ENCODE assay signal across 22 cellular contexts in the genomic region with DNA sequence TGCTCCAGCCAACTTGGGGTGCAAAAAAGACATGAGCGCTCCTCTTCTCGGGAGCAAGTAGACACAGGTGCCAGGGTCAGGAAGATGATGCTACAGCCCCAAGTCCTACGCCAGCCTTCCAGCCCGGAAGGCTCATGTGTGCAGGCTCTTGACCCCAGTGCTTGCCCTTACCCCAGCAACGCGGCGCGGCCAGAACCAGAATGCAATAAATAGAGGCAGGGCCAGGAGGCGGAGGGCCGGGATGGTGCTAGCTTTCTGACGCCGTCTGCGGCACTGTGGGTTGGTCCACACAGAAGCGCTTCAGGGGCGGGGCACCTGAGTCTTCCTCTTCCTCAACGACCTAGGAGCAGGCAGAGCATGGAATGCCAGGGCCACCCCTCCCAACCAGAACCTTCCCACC.
"Had no signal": no experiment of that assay in that cellular context is flagged by ENCODE, and none has a peak within 500 bp of the region (broad histone marks: within the 10 kb centered on the region; RNA-seq: fewer than 3 reads in every experiment).

No MANE protein-coding gene starts in this region.

- H3K4me1 Mint-ChIP-seq: activated CD4-positive, alpha-beta T cell treated with anti-CD3 and anti-CD28 coated beads for 36 hours; activated naive CD8-positive, alpha-beta T cell treated with anti-CD3 and anti-CD28 coated beads for 36 hours; T-cell had no signal

- H3K4me1 ChIP-seq: breast epithelium had no signal

- H3K27me3 Mint-ChIP-seq: activated CD4-positive, alpha-beta T cell treated with anti-CD3 and anti-CD28 coated beads for 36 hours; activated CD8-positive, alpha-beta T cell treated with anti-CD3 and anti-CD28 coated beads for 36 hours; activated naive CD8-positive, alpha-beta T cell treated with anti-CD3 and anti-CD28 coated beads for 36 hours; T-cell had no signal

- H3K27ac Mint-ChIP-seq: activated CD8-positive, alpha-beta T cell treated with anti-CD3 and anti-CD28 coated beads for 36 hours; activated naive CD8-positive, alpha-beta T cell treated with anti-CD3 and anti-CD28 coated beads for 36 hours; activated T-helper 1 cell treated with anti-CD3 and anti-CD28 coated beads, Interleukin-12 subunit alpha, Interleukin-12 subunit beta, Interleukin-2, Interleukin-4 antibody, amounts not matched to agents 30 ng/mL and 10 ng/mL and 1 ng/mL, durations not matched to agents 14 hours and 24 hours and 36 hours; T-cell had no signal

- H3K4me3 Mint-ChIP-seq: activated CD4-positive, alpha-beta T cell treated with anti-CD3 and anti-CD28 coated beads for 36 hours; activated CD8-positive, alpha-beta T cell treated with anti-CD3 and anti-CD28 coated beads for 36 hours; activated naive CD8-positive, alpha-beta T cell treated with anti-CD3 and anti-CD28 coated beads for 36 hours; activated T-helper 1 cell treated with anti-CD3 and anti-CD28 coated beads, Interleukin-12 subunit alpha, Interleukin-12 subunit beta, Interleukin-2, Interleukin-4 antibody, amounts not matched to agents 30 ng/mL and 10 ng/mL and 1 ng/mL, durations not matched to agents 14 hours and 24 hours and 36 hours; T-cell had no signal

- ATAC-seq: activated CD4-positive, alpha-beta T cell treated with anti-CD3 and anti-CD28 coated beads for 36 hours; activated CD8-positive, alpha-beta T cell treated with anti-CD3 and anti-CD28 coated beads for 36 hours; Right ventricle myocardium inferior; T-cell had no signal

- DNase-seq: activated CD4-positive, alpha-beta T cell treated with anti-CD3 and anti-CD28 coated beads for 36 hours; activated CD8-positive, alpha-beta memory T cell treated with anti-CD3 and anti-CD28 coated beads, Interleukin-2, amount 50 U/mL, for 4 hours; activated CD8-positive, alpha-beta T cell treated with anti-CD3 and anti-CD28 coated beads for 36 hours; activated effector memory CD4-positive, alpha-beta T cell treated with anti-CD3 and anti-CD28 coated beads, Interleukin-2, amount 50 U/mL, for 16 hours; activated naive CD4-positive, alpha-beta T cell treated with Interleukin-2 at 50 U/mL for 16 hours; activated naive CD8-positive, alpha-beta T cell treated with anti-CD3 and anti-CD28 coated beads for 36 hours; central memory CD4-positive, alpha-beta T cell; Karpas-422; MM.1S; NCI-H1105; NCI-H1436; NCI-H1694 treated with DMSO at 0.1 percent for 48 hours; NCI-H2081 treated with DMSO at 0.1 percent for 48 hours; NCI-H446; NCI-H524 treated with DMSO at 0.1 percent for 48 hours; NCI-H748 treated with DMSO at 0.1 percent for 48 hours; T-cell had no signal

- H3K9me3 Mint-ChIP-seq: activated CD8-positive, alpha-beta T cell treated with anti-CD3 and anti-CD28 coated beads for 36 hours; activated naive CD8-positive, alpha-beta T cell treated with anti-CD3 and anti-CD28 coated beads for 36 hours; activated T-helper 1 cell treated with anti-CD3 and anti-CD28 coated beads, Interleukin-12 subunit alpha, Interleukin-12 subunit beta, Interleukin-2, Interleukin-4 antibody, amounts not matched to agents 30 ng/mL and 10 ng/mL and 1 ng/mL, durations not matched to agents 14 hours and 24 hours and 36 hours; T-cell had no signal

- H3K27ac ChIP-seq: breast epithelium, SK-N-MC, VCaP had no signal

- H3K27me3 ChIP-seq: breast epithelium had no signal

- H3K4me3 ChIP-seq: breast epithelium, SK-N-MC had no signal

- H3K9me3 ChIP-seq: breast epithelium had no signal
